ENCODE assay signal across 8 cellular contexts in the genomic region with DNA sequence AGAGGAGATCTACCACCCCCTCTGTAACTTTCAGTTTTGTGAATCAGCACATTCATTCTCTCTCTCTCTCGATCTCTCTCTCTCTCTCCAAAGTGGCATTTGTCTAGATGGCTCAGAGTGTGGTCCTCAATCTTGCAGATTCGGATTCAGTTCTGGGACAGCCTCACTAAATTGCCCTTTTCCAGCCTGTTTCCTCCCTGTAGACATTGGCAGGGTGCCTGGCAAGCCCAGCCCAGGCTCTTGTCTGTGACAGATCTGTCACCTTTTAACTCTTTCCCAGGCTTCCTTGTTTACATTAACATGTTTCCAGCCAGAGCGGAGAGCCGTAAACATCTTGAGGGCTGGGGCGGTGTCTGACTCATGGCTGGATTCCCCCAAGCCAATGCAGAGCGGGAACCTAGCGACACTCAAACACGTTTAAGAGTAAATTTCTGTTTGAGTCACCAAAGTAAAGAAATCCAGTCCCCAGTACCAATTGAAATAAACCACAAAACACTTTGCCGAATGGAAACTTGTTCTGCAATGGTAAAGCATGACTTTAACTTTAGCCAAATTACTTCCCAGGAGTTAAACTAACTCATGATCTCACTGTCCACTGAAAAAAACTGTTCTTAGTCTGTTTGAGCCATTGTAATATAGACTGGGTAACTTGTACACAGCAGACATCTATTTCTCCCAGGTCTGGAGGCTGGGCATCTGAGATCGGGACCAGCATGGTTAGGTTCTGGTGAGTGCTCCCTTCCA. TPM values are rescaled to one million over a fixed set of nuclear protein-coding genes. Genes with fewer than 3 reads are reported as not detected.
A peak's percentile ranks its signal among the peaks of the same experiment; 100 is the strongest.
DNase-seq lines count a peak whose midpoint lies in the region; ATAC-seq and TF ChIP-seq lines count a peak whose summit lies in the region.

No MANE protein-coding gene starts in this region.

- H3K27me3 Mint-ChIP-seq in T-helper 17 cell = peaks cover 50% of the 10 kb centered on the region

- peak overlapping the region; percentile 25 for H3K27ac ChIP-seq in suprapubic skin

- TF ChIP-seq CTCF in suprapubic skin (IDR thresholded peaks at IDR 0.05) = no peak

- intact Hi-C loops in head of caudate nucleus (cut with DNase I) = no loop called here

- H3K4me1 Mint-ChIP-seq in T-helper 17 cell = peaks cover 5% of the 10 kb centered on the region

- in situ Hi-C loops in ACHN (cut with HindIII; ENCODE audit: low pct_ligation_motif_present, low pct_unique_long_range_greater_than_20kb, low sequenced_read_pairs) = no loop called here

- DNase-seq in ACHN (peak; percentile 17), T-helper 17 cell (no peak), hepatic stellate cell (ENCODE audit: low spot score) (peak; percentile 81), suprapubic skin (ENCODE audit: low spot score in 2 of 2) (no peak), head of caudate nucleus (no peak), NK-92 (lab: John Stamatoyannopoulos, UW; ENCODE audit: unreplicated experiment) (no peak)

- WGBS in suprapubic skin = 29% methylated on average over 10 of the region's 10 CpGs

- peaks cover 2% of the 10 kb centered on the region for H3K9me3 ChIP-seq in T-helper 17 cell (ENCODE audit: control insufficient read depth, low read length, poor library complexity, severe bottlenecking)
- H3K9me3 ChIP-seq in suprapubic skin = no peaks in the 10 kb centered on the region

- no peak overlapping the region for H3K27ac Mint-ChIP-seq in T-helper 17 cell

- H3K36me3 Mint-ChIP-seq in T-helper 17 cell (ENCODE audit: low read depth) = peaks cover 3% of the 10 kb centered on the region

- TF ChIP-seq EP300 in suprapubic skin (IDR thresholded peaks at IDR 0.05) = no peak

- ATAC-seq in GM19035 (IDR thresholded peaks at IDR 0.05; ENCODE audit: unreplicated experiment) (peak; percentile 88), HG03457 (IDR thresholded peaks at IDR 0.05; ENCODE audit: unreplicated experiment) (peak; percentile 84), T-helper 17 cell (no peak)

- H3K4me1 ChIP-seq in suprapubic skin = peaks cover 17% of the 10 kb centered on the region

- no peaks in the 10 kb centered on the region for H3K27me3 ChIP-seq in suprapubic skin

- H3K36me3 ChIP-seq in suprapubic skin = no peaks in the 10 kb centered on the region

- peak overlapping the region; percentile 31 for H3K4me3 Mint-ChIP-seq in T-helper 17 cell

- H3K4me3 ChIP-seq in suprapubic skin = peak overlapping the region; percentile 20

- TF ChIP-seq POLR2A in suprapubic skin (IDR thresholded peaks at IDR 0.05) = no peak

RNA-seq across cellular contexts. Expression of a gene that starts 6.6 kb away (rescaled TPM):
- not detected for total RNA-seq in T-helper 17 cell
- total RNA-seq in suprapubic skin = 10 to 100 TPM in 1 of 4 donors, 1 to 10 TPM in 3; 1.8 to 12.7 (median 2.9) TPM

Comparison
In these comparisons a context has a peak if more than half of its experiments do, and no peak if none do; other contexts are left out.
1. DNase-seq: peak in ACHN (single experiment) and hepatic stellate cell (single experiment); none in T-helper 17 cell (0 of 3), suprapubic skin (0 of 2), head of caudate nucleus (0 of 42) and NK-92 (single experiment).